ENCODE assay signal across 8 cellular contexts in the genomic region with DNA sequence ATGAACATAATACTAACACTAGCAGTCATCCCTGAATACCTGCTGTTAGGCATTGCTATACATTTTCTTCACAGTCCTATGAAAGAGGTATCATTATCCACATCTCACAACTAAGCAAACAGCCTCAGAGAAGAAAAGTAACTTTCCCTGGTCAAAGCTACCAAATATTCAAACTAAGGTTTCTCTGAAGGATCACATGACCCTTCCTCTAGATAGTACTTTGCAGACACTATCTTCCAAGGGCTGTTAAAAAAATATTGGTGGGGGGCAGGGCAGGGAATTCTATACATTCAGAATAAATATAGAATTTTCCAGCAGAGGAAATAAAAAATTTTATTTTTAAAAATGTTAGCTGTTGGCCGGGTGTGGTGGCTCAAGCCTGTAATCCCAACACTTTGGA. TPM values are rescaled to one million over a fixed set of nuclear protein-coding genes. Genes with fewer than 3 reads are reported as not detected.
DNase-seq lines count a peak whose midpoint lies in the region; ATAC-seq and TF ChIP-seq lines count a peak whose summit lies in the region.

No MANE protein-coding gene starts in this region.

- H3K27me3 ChIP-seq in muscle layer of colon (ENCODE audit: control insufficient read depth in 1 of 2, insufficient read depth in 2 of 2, low read length in 2 of 2): no peaks in the 10 kb centered on the region

- DNase-seq in activated CD8-positive, alpha-beta T cell treated with anti-CD3 and anti-CD28 coated beads, Interleukin-2, amount 10 ng/mL, durations not matched to agents 7 days and 5 days: no peak
- DNase-seq in activated CD8-positive, alpha-beta T cell treated with anti-CD3 and anti-CD28 coated beads for 36 hours: no peak
- DNase-seq in type B pancreatic cell (ENCODE audit: extremely low spot score, unreplicated experiment) (no peak), NCI-H1417 treated with DMSO at 0.1 percent for 48 hours (lab: John Stamatoyannopoulos, UW) (no peak), HPDE6-E6E7 (ENCODE audit: extremely low spot score) (no peak)

- CTCF ChIA-PET in activated CD8-positive, alpha-beta T cell treated with anti-CD3 and anti-CD28 coated beads, Interleukin-2, amount 10 ng/mL, durations not matched to agents 7 days and 5 days (lab: Charles Lee): interaction anchor here (1.0 to 3.9 kb wide), 6 partner anchors 9 to 49 kb away, joined by 4 to 30 read pairs (median 8); no protein-coding TSS in a partner anchor
- CTCF ChIA-PET in activated CD8-positive, alpha-beta T cell treated with anti-CD3 and anti-CD28 coated beads for 36 hours (lab: Charles Lee): interaction anchor here (0.6 to 6.0 kb wide), 6 partner anchors 16 to 74 kb away, joined by 3 to 37 read pairs (median 10); partner anchors contain the start of gene TPT1

- POLR2A ChIA-PET in activated CD8-positive, alpha-beta T cell treated with anti-CD3 and anti-CD28 coated beads, Interleukin-2, amount 10 ng/mL, durations not matched to agents 7 days and 5 days (lab: Charles Lee): interaction anchor here (0.9 to 1.3 kb wide), 2 partner anchors 19 to 76 kb away, joined by 4 to 5 read pairs; no protein-coding TSS in a partner anchor
- POLR2A ChIA-PET in activated CD8-positive, alpha-beta T cell treated with anti-CD3 and anti-CD28 coated beads for 36 hours (lab: Charles Lee): interaction anchor here (1.0 to 4.5 kb wide), 2 partner anchors 19 to 83 kb away, joined by 3 to 28 read pairs; no protein-coding TSS in a partner anchor

- peaks cover 9% of the 10 kb centered on the region for H3K36me3 Mint-ChIP-seq in activated CD8-positive, alpha-beta T cell treated with anti-CD3 and anti-CD28 coated beads, Interleukin-2, amount 10 ng/mL, durations not matched to agents 7 days and 5 days (ENCODE audit: low read depth)
- peaks cover 6% of the 10 kb centered on the region for H3K36me3 Mint-ChIP-seq in activated CD8-positive, alpha-beta T cell treated with anti-CD3 and anti-CD28 coated beads for 36 hours (ENCODE audit: low read depth)
- peaks cover 30% of the 10 kb centered on the region for H3K36me3 Mint-ChIP-seq in dendritic cell treated with granulocyte-macrophage colony-stimulating factor and Interleukin-4, amounts not matched to agents 40 ng/mL and 50 ng/mL, for 4 days (ENCODE audit: low read depth)
- H3K36me3 Mint-ChIP-seq in type B pancreatic cell: peaks cover 4% of the 10 kb centered on the region

- H3K9me3 ChIP-seq in muscle layer of colon (ENCODE audit: low read length): no peaks in the 10 kb centered on the region

- H3K9ac ChIP-seq in muscle layer of colon (ENCODE audit: low read length): no peak overlapping the region

- intact Hi-C loops in activated CD8-positive, alpha-beta T cell treated with anti-CD3 and anti-CD28 coated beads for 36 hours (cut with micrococcal nuclease): no loop called here
- intact Hi-C loops in dendritic cell treated with granulocyte-macrophage colony-stimulating factor and Interleukin-4, amounts not matched to agents 40 ng/mL and 50 ng/mL, for 4 days (cut with micrococcal nuclease): loop anchor here (5.0 kb wide), 1 partner anchor 73 kb away; the partner anchor contains the start of gene TPT1

- H3K9me3 Mint-ChIP-seq in activated CD8-positive, alpha-beta T cell treated with anti-CD3 and anti-CD28 coated beads, Interleukin-2, amount 10 ng/mL, durations not matched to agents 7 days and 5 days (ENCODE audit: insufficient read depth): no peaks in the 10 kb centered on the region
- no peaks in the 10 kb centered on the region for H3K9me3 Mint-ChIP-seq in activated CD8-positive, alpha-beta T cell treated with anti-CD3 and anti-CD28 coated beads for 36 hours
- no peaks in the 10 kb centered on the region for H3K9me3 Mint-ChIP-seq in dendritic cell treated with granulocyte-macrophage colony-stimulating factor and Interleukin-4, amounts not matched to agents 40 ng/mL and 50 ng/mL, for 4 days
- no peaks in the 10 kb centered on the region for H3K9me3 Mint-ChIP-seq in type B pancreatic cell

- H3K36me3 ChIP-seq in muscle layer of colon (ENCODE audit: insufficient read depth, low read length): peaks cover 2% of the 10 kb centered on the region

- H3K4me1 Mint-ChIP-seq in activated CD8-positive, alpha-beta T cell treated with anti-CD3 and anti-CD28 coated beads, Interleukin-2, amount 10 ng/mL, durations not matched to agents 7 days and 5 days (ENCODE audit: low read depth): peaks cover 15% of the 10 kb centered on the region
- H3K4me1 Mint-ChIP-seq in activated CD8-positive, alpha-beta T cell treated with anti-CD3 and anti-CD28 coated beads for 36 hours (ENCODE audit: low read depth): peaks cover 32% of the 10 kb centered on the region
- H3K4me1 Mint-ChIP-seq in dendritic cell treated with granulocyte-macrophage colony-stimulating factor and Interleukin-4, amounts not matched to agents 40 ng/mL and 50 ng/mL, for 4 days (ENCODE audit: low read depth): peaks cover 44% of the 10 kb centered on the region
- H3K4me1 Mint-ChIP-seq in type B pancreatic cell (ENCODE audit: unreplicated experiment): peaks cover 23% of the 10 kb centered on the region

- H3K27ac ChIP-seq in muscle layer of colon (ENCODE audit: low read depth, low read length): peak overlapping the region; percentile 36

- peaks cover 20% of the 10 kb centered on the region for H3K4me1 ChIP-seq in muscle layer of colon (ENCODE audit: insufficient read depth, low read length)

- no peak overlapping the region for H3K27ac Mint-ChIP-seq in activated CD8-positive, alpha-beta T cell treated with anti-CD3 and anti-CD28 coated beads, Interleukin-2, amount 10 ng/mL, durations not matched to agents 7 days and 5 days
- no peak overlapping the region for H3K27ac Mint-ChIP-seq in activated CD8-positive, alpha-beta T cell treated with anti-CD3 and anti-CD28 coated beads for 36 hours
- peak overlapping the region; percentile 84 for H3K27ac Mint-ChIP-seq in dendritic cell treated with granulocyte-macrophage colony-stimulating factor and Interleukin-4, amounts not matched to agents 40 ng/mL and 50 ng/mL, for 4 days
- peak overlapping the region; percentile 27 for H3K27ac Mint-ChIP-seq in type B pancreatic cell

- H3K4me3 Mint-ChIP-seq in activated CD8-positive, alpha-beta T cell treated with anti-CD3 and anti-CD28 coated beads, Interleukin-2, amount 10 ng/mL, durations not matched to agents 7 days and 5 days: peak overlapping the region; percentile 28
- no peak overlapping the region for H3K4me3 Mint-ChIP-seq in activated CD8-positive, alpha-beta T cell treated with anti-CD3 and anti-CD28 coated beads for 36 hours
- H3K4me3 Mint-ChIP-seq in dendritic cell treated with granulocyte-macrophage colony-stimulating factor and Interleukin-4, amounts not matched to agents 40 ng/mL and 50 ng/mL, for 4 days: peak overlapping the region; percentile 63
- H3K4me3 Mint-ChIP-seq in type B pancreatic cell: peak overlapping the region; percentile 56

- TF ChIP-seq CTCF in activated CD8-positive, alpha-beta T cell treated with anti-CD3 and anti-CD28 coated beads for 36 hours (IDR thresholded peaks at IDR 0.05): no peak
- TF ChIP-seq CTCF in type B pancreatic cell (conservative IDR thresholded peaks at IDR 0.05): no peak

- ATAC-seq in activated CD8-positive, alpha-beta T cell treated with anti-CD3 and anti-CD28 coated beads, Interleukin-2, amount 10 ng/mL, durations not matched to agents 7 days and 5 days: no peak
- no peak for ATAC-seq in activated CD8-positive, alpha-beta T cell treated with anti-CD3 and anti-CD28 coated beads for 36 hours
- no peak for ATAC-seq in GM19455 (IDR thresholded peaks at IDR 0.05; ENCODE audit: unreplicated experiment)

- H3K4me3 ChIP-seq in muscle layer of colon (ENCODE audit: low read depth in 1 of 2, low read length in 2 of 2): peak overlapping the region in 1 of 2 donors; percentile 9

- H3K27me3 Mint-ChIP-seq in activated CD8-positive, alpha-beta T cell treated with anti-CD3 and anti-CD28 coated beads, Interleukin-2, amount 10 ng/mL, durations not matched to agents 7 days and 5 days (ENCODE audit: low read depth): no peaks in the 10 kb centered on the region
- H3K27me3 Mint-ChIP-seq in activated CD8-positive, alpha-beta T cell treated with anti-CD3 and anti-CD28 coated beads for 36 hours: no peaks in the 10 kb centered on the region
- no peaks in the 10 kb centered on the region for H3K27me3 Mint-ChIP-seq in dendritic cell treated with granulocyte-macrophage colony-stimulating factor and Interleukin-4, amounts not matched to agents 40 ng/mL and 50 ng/mL, for 4 days
- H3K27me3 Mint-ChIP-seq in type B pancreatic cell: no peaks in the 10 kb centered on the region

RNA-seq across cellular contexts. Expression of gene SLC25A30, which starts 3.1 kb away (rescaled TPM):
- 10 to 100 TPM; 19.0 to 19.7 TPM for total RNA-seq in activated CD8-positive, alpha-beta T cell treated with anti-CD3 and anti-CD28 coated beads, Interleukin-2, amount 10 ng/mL, durations not matched to agents 7 days and 5 days
- total RNA-seq in activated CD8-positive, alpha-beta T cell treated with anti-CD3 and anti-CD28 coated beads for 36 hours: 10 to 100 TPM; 18.9 to 21.2 TPM
- total RNA-seq in type B pancreatic cell (ENCODE audit: low replicate concordance): 5.5 and 7.6 TPM in 2 replicates

RNA-seq across cellular contexts. Expression of gene COG3, which starts 49.6 kb away (rescaled TPM):
- 10 to 100 TPM; 22.0 to 23.1 TPM for total RNA-seq in activated CD8-positive, alpha-beta T cell treated with anti-CD3 and anti-CD28 coated beads, Interleukin-2, amount 10 ng/mL, durations not matched to agents 7 days and 5 days
- total RNA-seq in activated CD8-positive, alpha-beta T cell treated with anti-CD3 and anti-CD28 coated beads for 36 hours: 10 to 100 TPM; 19.9 to 22.1 TPM
- total RNA-seq in type B pancreatic cell (ENCODE audit: low replicate concordance): 30.4 and 37.2 TPM in 2 replicates

Comparison
In these comparisons a context has a peak if more than half of its experiments do, and no peak if none do; other contexts are left out.
1. H3K27ac Mint-ChIP-seq: peak in dendritic cell treated with granulocyte-macrophage colony-stimulating factor and Interleukin-4, amounts not matched to agents 40 ng/mL and 50 ng/mL, for 4 days (single experiment) and type B pancreatic cell (single experiment); none in activated CD8-positive, alpha-beta T cell treated with anti-CD3 and anti-CD28 coated beads, Interleukin-2, amount 10 ng/mL, durations not matched to agents 7 days and 5 days (single experiment) and activated CD8-positive, alpha-beta T cell treated with anti-CD3 and anti-CD28 coated beads for 36 hours (single experiment).